Comparison of ENCODE assay signal across 25 cellular contexts in the genomic region with DNA sequence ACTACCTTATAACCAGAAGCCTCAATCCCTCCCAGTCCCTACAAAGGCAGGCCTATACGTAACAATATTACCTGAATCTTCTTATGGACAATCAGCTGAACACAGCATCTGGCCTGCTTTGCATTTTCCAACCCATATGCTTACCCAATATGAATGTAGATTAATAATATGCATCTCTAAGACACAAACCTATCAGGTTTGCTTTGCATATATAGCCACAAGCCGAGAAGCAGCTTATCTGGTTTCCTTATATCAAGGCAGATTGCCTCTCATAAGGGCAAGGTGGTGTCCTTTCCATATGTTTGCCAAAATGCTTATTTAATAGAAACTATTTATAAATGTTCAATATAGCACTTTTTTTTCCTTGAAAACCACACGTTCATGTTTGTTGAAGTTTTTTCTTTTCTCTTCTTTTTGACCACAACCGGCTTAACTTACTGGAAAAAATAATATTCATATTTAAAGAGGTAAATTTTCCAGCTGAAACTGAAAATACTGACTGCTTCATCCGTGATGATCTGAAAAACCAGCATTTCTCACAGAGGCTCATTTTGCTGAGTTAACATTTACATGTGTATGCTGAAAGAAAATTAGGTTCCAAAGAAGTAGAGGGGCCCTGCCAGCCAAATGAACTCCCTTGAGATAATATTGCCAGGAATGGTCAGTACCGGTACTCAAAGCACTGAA. TPM values are rescaled to one million over a fixed set of nuclear protein-coding genes. Genes with fewer than 3 reads are reported as not detected.
DNase-seq lines count a peak whose midpoint lies in the region; ATAC-seq, FAIRE-seq and TF ChIP-seq lines count a peak whose summit lies in the region.
"Had no signal": no experiment of that assay in that cellular context is flagged by ENCODE, and none has a peak within 500 bp of the region (broad histone marks: within the 10 kb centered on the region; RNA-seq: fewer than 3 reads in every experiment).

No MANE protein-coding gene starts in this region.

- no peaks in the 10 kb centered on the region for H3F3A ChIP-seq in neural progenitor cell (ENCODE audit: low read depth)

- H3K9me3 ChIP-seq in K562 (replicated peaks; ENCODE audit: control insufficient read depth, insufficient read depth, low read depth, low read length) (no peaks in the 10 kb centered on the region), neural progenitor cell (ENCODE audit: low read depth) (no peaks in the 10 kb centered on the region), suprapubic skin (no peaks in the 10 kb centered on the region)
- H3K9me3 ChIP-seq: BE2C, breast epithelium, left ventricle myocardium inferior had no signal

- no peaks in the 10 kb centered on the region for H3K9me1 ChIP-seq in K562 (ENCODE audit: control insufficient read depth, insufficient read depth, low read length)

- H3K4me3 ChIP-seq in K562 = no peak overlapping the region
- no peak overlapping the region for H3K4me3 ChIP-seq in neural progenitor cell
- H3K4me3 ChIP-seq in suprapubic skin = no peak overlapping the region
- H3K4me3 ChIP-seq: breast epithelium, left ventricle myocardium inferior had no signal

- H3K27me3 Mint-ChIP-seq in activated T-cell treated with anti-CD3 and anti-CD28 coated beads, Interleukin-2, amount 50 U/mL, for 24 hours = no peaks in the 10 kb centered on the region
- H3K27me3 Mint-ChIP-seq in T-cell = peaks cover 0 to 4% of the 10 kb centered on the region in 2 donors
- peaks cover 2% of the 10 kb centered on the region for H3K27me3 Mint-ChIP-seq in neural progenitor cell (ENCODE audit: insufficient read depth, low read depth)
- H3K27me3 Mint-ChIP-seq: type B pancreatic cell had no signal

- TF ChIP-seq POLR2A in K562 (conservative IDR thresholded peaks at IDR 0.05) = no peak
- no peak for TF ChIP-seq POLR2A in suprapubic skin (IDR thresholded peaks at IDR 0.05)

- ATAC-seq in GM18867 (IDR thresholded peaks at IDR 0.05; ENCODE audit: unreplicated experiment) (peak; percentile 63), T-cell (replicated peaks in 1 of 4) (no peak), K562 (no peak), HG03025 (IDR thresholded peaks at IDR 0.05; ENCODE audit: low FRiP score, unreplicated experiment) (no peak)

- intact Hi-C loops in K562 (cut with micrococcal nuclease) = no loop called here

- DNase-seq in activated T-cell treated with anti-CD3 and anti-CD28 coated beads, Interleukin-2, amount 50 U/mL, for 24 hours = no peak
- DNase-seq in activated T-cell treated with anti-CD3 and anti-CD28 coated beads, Interleukin-2, amount 50 U/mL, for 1 hour = no peak
- DNase-seq in T-cell (no peak), K562 (ENCODE audit: extremely low read depth in 1 of 4, low spot score in 3 of 4) (no peak), neural progenitor cell (ENCODE audit: low spot score) (no peak), suprapubic skin (ENCODE audit: low spot score in 2 of 2) (no peak)
- DNase-seq: amniotic stem cell, BE2C, DMS53, H9, KG1, left ventricle myocardium inferior, NCI-H1436, NCI-H2081 treated with DMSO at 0.1 percent for 48 hours, NCI-H226, NCI-H748 treated with DMSO at 0.1 percent for 48 hours, nucleus accumbens had no signal

- peaks cover 56% of the 10 kb centered on the region for H3K4me1 Mint-ChIP-seq in activated T-cell treated with anti-CD3 and anti-CD28 coated beads, Interleukin-2, amount 50 U/mL, for 24 hours (ENCODE audit: low read depth)
- H3K4me1 Mint-ChIP-seq in T-cell = peaks cover 6 to 38% (median 24%) of the 10 kb centered on the region in 3 donors
- H3K4me1 Mint-ChIP-seq in neural progenitor cell = no peaks in the 10 kb centered on the region

- BruUV-seq in K562 (replicated peaks; lab: Mats Ljungman, UMichigan) = no TSS peak

- in situ Hi-C loops in K562 (cut with MboI) = no loop called here

- FAIRE-seq in K562 (lab: Jason Lieb, UNC) = no peak

- no peak overlapping the region for H3K27ac ChIP-seq in K562 (ENCODE audit: extremely low read depth, low read depth, low read length)
- no peak overlapping the region for H3K27ac ChIP-seq in neural progenitor cell
- no peak overlapping the region for H3K27ac ChIP-seq in suprapubic skin
- H3K27ac ChIP-seq: breast epithelium, left ventricle myocardium inferior had no signal

- no peaks in the 10 kb centered on the region for H4K20me1 ChIP-seq in K562 (replicated peaks; ENCODE audit: control insufficient read depth, insufficient read depth, low read length)
- H4K20me1 ChIP-seq in neural progenitor cell (ENCODE audit: low read depth) = no peaks in the 10 kb centered on the region

- H3K36me3 Mint-ChIP-seq in activated T-cell treated with anti-CD3 and anti-CD28 coated beads, Interleukin-2, amount 50 U/mL, for 24 hours (ENCODE audit: low read depth) = peaks cover 51% of the 10 kb centered on the region
- no peaks in the 10 kb centered on the region for H3K36me3 Mint-ChIP-seq in T-cell
- no peaks in the 10 kb centered on the region for H3K36me3 Mint-ChIP-seq in neural progenitor cell
- H3K36me3 Mint-ChIP-seq: type B pancreatic cell had no signal

- H3K4me3 Mint-ChIP-seq in activated T-cell treated with anti-CD3 and anti-CD28 coated beads, Interleukin-2, amount 50 U/mL, for 24 hours = peak overlapping the region; percentile 81
- H3K4me3 Mint-ChIP-seq in T-cell (peak overlapping the region in 1 of 3 donors; percentile 10), neural progenitor cell (no peak overlapping the region)
- H3K4me3 Mint-ChIP-seq: H9, type B pancreatic cell had no signal

- no peaks in the 10 kb centered on the region for H3K79me2 ChIP-seq in K562 (ENCODE audit: control insufficient read depth, insufficient read depth, low read length)
- H3K79me2 ChIP-seq in neural progenitor cell (ENCODE audit: low read depth) = no peaks in the 10 kb centered on the region

- POLR2A ChIA-PET in T-cell (lab: Charles Lee) (no interaction called here), K562 (lab: Yijun Ruan, JAX) (no interaction called here)

- H3K4me2 ChIP-seq in K562 (ENCODE audit: insufficient read depth, low read length) = no peak overlapping the region
- H3K4me2 ChIP-seq in neural progenitor cell = no peak overlapping the region

- H3K27me3 ChIP-seq in K562 (ENCODE audit: control insufficient read depth in 2 of 2, insufficient read depth in 2 of 2, low read length in 2 of 2) (no peaks in the 10 kb centered on the region), neural progenitor cell (no peaks in the 10 kb centered on the region), suprapubic skin (no peaks in the 10 kb centered on the region)
- H3K27me3 ChIP-seq: breast epithelium had no signal

- no peak overlapping the region for H2AFZ ChIP-seq in K562 (ENCODE audit: low read depth, low read length)
- no peak overlapping the region for H2AFZ ChIP-seq in neural progenitor cell (replicated peaks)

- no peak for TF ChIP-seq RAD21 in K562 (CRISPR knock-in tag; conservative IDR thresholded peaks at IDR 0.05 in 1 of 2, IDR thresholded peaks at IDR 0.05 in 1 of 2)

- H3K27ac Mint-ChIP-seq in activated T-cell treated with anti-CD3 and anti-CD28 coated beads, Interleukin-2, amount 50 U/mL, for 24 hours = peak overlapping the region; percentile 81
- H3K27ac Mint-ChIP-seq in T-cell (peak overlapping the region; percentile 62 to 68), neural progenitor cell (no peak overlapping the region)
- H3K27ac Mint-ChIP-seq: H9, type B pancreatic cell had no signal

- no peaks in the 10 kb centered on the region for H3K9me3 Mint-ChIP-seq in activated T-cell treated with anti-CD3 and anti-CD28 coated beads, Interleukin-2, amount 50 U/mL, for 24 hours
- no peaks in the 10 kb centered on the region for H3K9me3 Mint-ChIP-seq in T-cell
- H3K9me3 Mint-ChIP-seq in neural progenitor cell = no peaks in the 10 kb centered on the region
- H3K9me3 Mint-ChIP-seq: H9, type B pancreatic cell had no signal

- H3K36me3 ChIP-seq in K562 (ENCODE audit: control insufficient read depth, insufficient read depth, low read length) (no peaks in the 10 kb centered on the region), neural progenitor cell (no peaks in the 10 kb centered on the region), suprapubic skin (no peaks in the 10 kb centered on the region)
- H3K36me3 ChIP-seq: BE2C, breast epithelium, left ventricle myocardium inferior had no signal

- TF ChIP-seq CTCF in K562 (IDR thresholded peaks at IDR 0.05 in 2 of 3, conservative IDR thresholded peaks at IDR 0.05 in 1 of 3; ENCODE audit: insufficient read depth in 2 of 3, low read depth in 1 of 3, low read length in 3 of 3) (no peak), neural progenitor cell (IDR thresholded peaks at IDR 0.05) (no peak), suprapubic skin (IDR thresholded peaks at IDR 0.05) (no peak)

- CTCF ChIA-PET in T-cell (lab: Charles Lee) = no interaction called here
- CTCF ChIA-PET in K562 (lab: Yijun Ruan, JAX; ENCODE audit: low intra/inter-chr PET ratio) = no interaction called here

- H3K9ac ChIP-seq in K562 (ENCODE audit: insufficient read depth in 1 of 2, low read depth in 2 of 2, low read length in 2 of 2) = no peak overlapping the region
- no peak overlapping the region for H3K9ac ChIP-seq in neural progenitor cell

- H3K4me1 ChIP-seq in K562 (replicated peaks in 1 of 2; ENCODE audit: control insufficient read depth in 2 of 2, insufficient read depth in 2 of 2, low read length in 2 of 2) (no peaks in the 10 kb centered on the region; a peak in 1 of 5 replicates), neural progenitor cell (no peaks in the 10 kb centered on the region), suprapubic skin (no peaks in the 10 kb centered on the region)
- H3K4me1 ChIP-seq: BE2C, breast epithelium, left ventricle myocardium inferior had no signal

- WGBS in K562 (ENCODE audit: insufficient coverage, low coverage, missing lambda C conversion rate) = 36% methylated on average over 6 of the region's 6 CpGs
- WGBS in suprapubic skin = 67% methylated on average over 6 of the region's 6 CpGs

- TF ChIP-seq EP300 in K562 (IDR thresholded peaks at IDR 0.05; ENCODE audit: low read length) (no peak), suprapubic skin (IDR thresholded peaks at IDR 0.05) (no peak)

RNA-seq across cellular contexts. Expression of a gene that starts 3.8 kb away (rescaled TPM):
- total RNA-seq in T-cell (under 1 TPM in 2 of 5 donors, not detected in 3; 0.20 to 0.70 TPM), K562 (2014; rRNA removed) (not detected in 2 replicates), K562 (2014; rRNA removed; fragmentation: Illumina TruSeq; extraction: Trizol) (0.06 TPM in 1 of 2 replicates, not detected in the other), K562 (2015; rRNA removed; fragmentation: Illumina TruSeq; extraction: Trizol) (not detected in 2 replicates), K562 (2021) (0.18 TPM in 1 of 2 replicates, not detected in the other), neural progenitor cell (ENCODE audit: low replicate concordance) (not detected in 2 replicates), suprapubic skin (not detected)
- not detected in 2 replicates for total RNA-seq in K562 (2011; cell fraction: chromatin; rRNA removed; ENCODE audit: low replicate concordance)
- not detected in 2 replicates for total RNA-seq in K562 (2011; cell fraction: nucleolus; rRNA removed)
- total RNA-seq in K562 (2011; cell fraction: nucleoplasm; rRNA removed) = not detected in 2 replicates
- polyA plus RNA-seq in K562 (2011; rRNA removed) (0.03 TPM in 1 of 2 replicates, not detected in the other), K562 (2014; fragmentation: Illumina TruSeq; extraction: Trizol) (not detected in 2 replicates), K562 (2014; fragmentation: Nextera tagmentation; extraction: Ambion mirVana) (not detected), K562 (2014; rRNA removed) (not detected in 2 replicates)
- not detected in 2 replicates for polyA plus RNA-seq in K562 (2011; cell fraction: cytosol; rRNA removed)
- not detected in 2 replicates for polyA plus RNA-seq in K562 (2011; cell fraction: nucleus; rRNA removed)
- 0.04 TPM in 1 of 2 replicates, not detected in the other for polyA plus RNA-seq in K562 (2012)
- not detected in 2 replicates for polyA minus RNA-seq in K562 (2011; rRNA and poly(A)+ RNA removed)
- not detected in 2 replicates for polyA minus RNA-seq in K562 (2011; cell fraction: cytosol; rRNA and poly(A)+ RNA removed)
- polyA minus RNA-seq in K562 (2011; cell fraction: nucleus; rRNA and poly(A)+ RNA removed) = not detected in 2 replicates
- total RNA-seq: breast epithelium, G401, glomerular endothelial cell, H9, HT1080, left ventricle myocardium inferior, skeletal muscle tissue had no signal
